In genomic region chr6:137958809-137959565, GRCh38 we compare ENCODE assay signal across 15 cellular contexts.
A peak's percentile ranks its signal among the peaks of the same experiment; 100 is the strongest.
DNase-seq lines count a peak whose midpoint lies in the region; ATAC-seq and TF ChIP-seq lines count a peak whose summit lies in the region.
"Had no signal": no experiment of that assay in that cellular context is flagged by ENCODE, and none has a peak within 500 bp of the region (broad histone marks: within the 10 kb centered on the region; RNA-seq: fewer than 3 reads in every experiment).

No MANE protein-coding gene starts in this region.

- POLR2A ChIA-PET in OCI-LY7 (lab: Charles Lee): interaction anchor here (0.5 to 3.5 kb wide), 13 partner anchors 8 to 225 kb away, joined by 3 to 23 read pairs (median 4); no protein-coding TSS in a partner anchor

- H3K36me3 ChIP-seq in heart left ventricle (no peaks in the 10 kb centered on the region), right atrium auricular region (no peaks in the 10 kb centered on the region), OCI-LY7 (ENCODE audit: insufficient read depth, low read length) (no peaks in the 10 kb centered on the region), spleen (no peaks in the 10 kb centered on the region), GM23338 (ENCODE audit: insufficient read depth) (0 out of 2 replicates have a peak, but pooled peaks cover 7% of the 10 kb centered on the region)
- H3K36me3 ChIP-seq: SJSA1 had no signal

- peak overlapping the region in 1 of 12 donors; percentile 51 for H3K27ac ChIP-seq in heart left ventricle
- H3K27ac ChIP-seq in right atrium auricular region: no peak overlapping the region
- no peak overlapping the region for H3K27ac ChIP-seq in OCI-LY7 (ENCODE audit: low read depth, low read length, poor library complexity, severe bottlenecking)
- peak overlapping the region in 7 of 8 donors; percentile 30 to 91 (median 76) for H3K27ac ChIP-seq in spleen
- no peak overlapping the region for H3K27ac ChIP-seq in GM23338 (ENCODE audit: low read depth)
- H3K27ac ChIP-seq: A549, SJSA1 had no signal

- H4K20me1 ChIP-seq in OCI-LY7 (ENCODE audit: insufficient read depth, low read length) (no peaks in the 10 kb centered on the region), GM23338 (replicated peaks; ENCODE audit: insufficient read depth) (no peaks in the 10 kb centered on the region)

- DNase-seq in heart left ventricle (no peak), right atrium auricular region (ENCODE audit: low spot score) (no peak), OCI-LY7 (ENCODE audit: low spot score) (no peak), fibroblast of gingiva (ENCODE audit: low read depth) (peak; percentile 74), spleen (no peak), GM23338 (ENCODE audit: low spot score) (no peak), epidermal melanocyte (ENCODE audit: insufficient read length, low spot score) (no peak)
- DNase-seq: activated CD4-positive, alpha-beta memory T cell treated with anti-CD3 and anti-CD28 coated beads, Interleukin-2, amount 10 ng/mL, durations not matched to agents 7 days and 5 days; cerebellar nuclear complex; natural killer cell; NCI-H2081 treated with DMSO at 0.1 percent for 48 hours had no signal

- peaks cover 22% of the 10 kb centered on the region; the same call in 2 of the 3 replicates for H3K9me3 Mint-ChIP-seq in GM23338
- H3K9me3 Mint-ChIP-seq: activated T-helper 17 cell treated with anti-CD3 and anti-CD28 coated beads, Interleukin-2, amount 50 U/mL, for 72 hours; natural killer cell had no signal

- H3K4me3 ChIP-seq in heart left ventricle (no peak overlapping the region), right atrium auricular region (no peak overlapping the region), OCI-LY7 (ENCODE audit: low read depth, low read length, poor library complexity, severe bottlenecking) (no peak overlapping the region), spleen (peak overlapping the region in 1 of 8 donors; percentile 39), GM23338 (no peak overlapping the region)
- H3K4me3 ChIP-seq: A549, SJSA1 had no signal

- no peaks in the 10 kb centered on the region; the same call in 2 of the 3 replicates for H3K36me3 Mint-ChIP-seq in GM23338 (ENCODE audit: low read depth)
- H3K36me3 Mint-ChIP-seq: natural killer cell had no signal

- H3K4me1 ChIP-seq in heart left ventricle (peaks cover 0 to 26% (median 0%) of the 10 kb centered on the region in 12 donors), right atrium auricular region (no peaks in the 10 kb centered on the region), OCI-LY7 (ENCODE audit: insufficient read depth, low read length, poor library complexity, severe bottlenecking) (peaks cover 24% of the 10 kb centered on the region), spleen (peaks cover 0 to 25% (median 0%) of the 10 kb centered on the region in 6 donors), GM23338 (ENCODE audit: insufficient read depth) (peaks cover 5% of the 10 kb centered on the region; the same call in 1 of the 2 replicates)
- H3K4me1 ChIP-seq: A549, SJSA1 had no signal

- ATAC-seq in heart left ventricle: peak in 3 of 4 donors; percentile 28 to 66 (median 34)
- no peak for ATAC-seq in GM23338
- ATAC-seq in GM19463 (IDR thresholded peaks at IDR 0.05; ENCODE audit: unreplicated experiment): no peak
- ATAC-seq: A549; activated T-helper 17 cell treated with anti-CD3 and anti-CD28 coated beads, Interleukin-2, amount 50 U/mL, for 72 hours had no signal

- WGBS in heart left ventricle, 4 donors: 84 to 89% (median 85%) methylated on average over 5 of the region's 5 CpGs
- 47 to 81% (median 64%) methylated on average over 5 of the region's 5 CpGs for WGBS in spleen, 5 donors

- no peak overlapping the region for H3K27ac Mint-ChIP-seq in GM23338
- H3K27ac Mint-ChIP-seq: activated CD4-positive, alpha-beta memory T cell treated with anti-CD3 and anti-CD28 coated beads, Interleukin-2, amount 10 ng/mL, durations not matched to agents 7 days and 5 days; activated T-helper 17 cell treated with anti-CD3 and anti-CD28 coated beads, Interleukin-2, amount 50 U/mL, for 72 hours; natural killer cell had no signal

- H3K4me1 Mint-ChIP-seq in GM23338: no peaks in the 10 kb centered on the region; the same call in 2 of the 3 replicates

- no peak overlapping the region for H3K4me2 ChIP-seq in OCI-LY7 (ENCODE audit: low read length)
- H3K4me2 ChIP-seq in GM23338: no peak overlapping the region
- H3K4me2 ChIP-seq: A549 had no signal

- TF ChIP-seq CTCF in heart left ventricle (IDR thresholded peaks at IDR 0.05) (no peak), right atrium auricular region (IDR thresholded peaks at IDR 0.05) (no peak), OCI-LY7 (conservative IDR thresholded peaks at IDR 0.05; ENCODE audit: low read length) (no peak), spleen (IDR thresholded peaks at IDR 0.05 in 8 of 11, conservative IDR thresholded peaks at IDR 0.05 in 3 of 11) (no peak), GM23338 (conservative IDR thresholded peaks at IDR 0.05; ENCODE audit: low read depth in 2 of 2) (no peak)

- no peaks in the 10 kb centered on the region for H3K9me2 ChIP-seq in OCI-LY7 (ENCODE audit: insufficient read depth, low read length)
- H3K9me2 ChIP-seq in GM23338 (ENCODE audit: insufficient read depth): 0 out of 2 replicates have a peak, but pooled peaks cover 4% of the 10 kb centered on the region

- CTCF ChIA-PET in OCI-LY7 (lab: Charles Lee; ENCODE audit: unreplicated experiment): no interaction called here

- H3K27me3 ChIP-seq in heart left ventricle: no peaks in the 10 kb centered on the region
- no peaks in the 10 kb centered on the region for H3K27me3 ChIP-seq in right atrium auricular region
- H3K27me3 ChIP-seq in spleen (replicated peaks in 1 of 7): no peaks in the 10 kb centered on the region
- no peaks in the 10 kb centered on the region for H3K27me3 ChIP-seq in GM23338 (ENCODE audit: insufficient read depth)
- H3K27me3 ChIP-seq: SJSA1 had no signal

- BruUV-seq in OCI-LY7 (replicated peaks; lab: Mats Ljungman, UMichigan): no TSS peak

- 0 out of 2 replicates have a peak overlapping the region, but pooled peaks have one; percentile 15 for H2AFZ ChIP-seq in OCI-LY7 (ENCODE audit: low read length)
- no peak overlapping the region for H2AFZ ChIP-seq in GM23338

- H3K79me2 ChIP-seq in OCI-LY7 (ENCODE audit: insufficient read depth, low read depth, low read length): no peaks in the 10 kb centered on the region
- H3K79me2 ChIP-seq in GM23338 (replicated peaks; ENCODE audit: insufficient read depth): no peaks in the 10 kb centered on the region

- intact Hi-C loops in heart left ventricle (cut with DNase I): no loop called here
- intact Hi-C loops in OCI-LY7 (cut with micrococcal nuclease; ENCODE audit: unreplicated experiment): no loop called here
- intact Hi-C loops in spleen (cut with DNase I; ENCODE audit: low total_unique reads): no loop called here

- H3F3A ChIP-seq in GM23338 (replicated peaks; ENCODE audit: low read depth): no peaks in the 10 kb centered on the region

- TF ChIP-seq POLR2A in heart left ventricle (IDR thresholded peaks at IDR 0.05): no peak
- no peak for TF ChIP-seq POLR2A in spleen (IDR thresholded peaks at IDR 0.05)

- H3K9me3 ChIP-seq in heart left ventricle (peaks cover 0 to 6% (median 0%) of the 10 kb centered on the region in 12 donors), right atrium auricular region (no peaks in the 10 kb centered on the region), OCI-LY7 (ENCODE audit: low read length) (0 out of 2 replicates have a peak, but pooled peaks cover 1% of the 10 kb centered on the region), spleen (peaks cover 0 to 8% (median 0%) of the 10 kb centered on the region in 8 donors)
- H3K9me3 ChIP-seq: SJSA1 had no signal

- H3K4me3 Mint-ChIP-seq in GM23338: no peak overlapping the region
- H3K4me3 Mint-ChIP-seq: activated CD4-positive, alpha-beta memory T cell treated with anti-CD3 and anti-CD28 coated beads, Interleukin-2, amount 10 ng/mL, durations not matched to agents 7 days and 5 days; activated T-helper 17 cell treated with anti-CD3 and anti-CD28 coated beads, Interleukin-2, amount 50 U/mL, for 72 hours had no signal

- no peaks in the 10 kb centered on the region for H3K27me3 Mint-ChIP-seq in GM23338 (ENCODE audit: insufficient read depth, low read depth, poor library complexity)
- H3K27me3 Mint-ChIP-seq: activated CD4-positive, alpha-beta memory T cell treated with anti-CD3 and anti-CD28 coated beads, Interleukin-2, amount 10 ng/mL, durations not matched to agents 7 days and 5 days; activated T-helper 17 cell treated with anti-CD3 and anti-CD28 coated beads, Interleukin-2, amount 50 U/mL, for 72 hours had no signal

TF ChIP-seq in GM23338, 12 proteins besides CTCF, POLR2A, EP300 and RAD21 (continues in another document):
- TF ChIP-seq EZH2phosphoT487 (IDR thresholded peaks at IDR 0.05; ENCODE audit: unreplicated experiment): no peak
- TF ChIP-seq ZNF114 (CRISPR knock-in tag; IDR thresholded peaks at IDR 0.05): no peak
- TF ChIP-seq JUNB (IDR thresholded peaks at IDR 0.05; ENCODE audit: unreplicated experiment): no peak
- no peak for TF ChIP-seq STAT1 (IDR thresholded peaks at IDR 0.05; ENCODE audit: unreplicated experiment)
- TF ChIP-seq ZNF331 (CRISPR knock-in tag; IDR thresholded peaks at IDR 0.05; ENCODE audit: low read depth): no peak
- no peak for TF ChIP-seq EZH2 (IDR thresholded peaks at IDR 0.05; ENCODE audit: low read depth, unreplicated experiment)
- no peak for TF ChIP-seq REST (IDR thresholded peaks at IDR 0.05; ENCODE audit: unreplicated experiment)
- no peak for TF ChIP-seq POLR2AphosphoS5 (IDR thresholded peaks at IDR 0.05; ENCODE audit: low read depth)

Comparison
In these comparisons a context has a peak if more than half of its experiments do, and no peak if none do; other contexts are left out.
1. ATAC-seq: peak in heart left ventricle (3 of 4); none in GM23338 (single experiment) and GM19463 (single experiment).
2. H3K27ac ChIP-seq: peak in spleen (7 of 8); none in right atrium auricular region (0 of 2), OCI-LY7 (single experiment) and GM23338 (single experiment).